15 cellular contexts compared by ENCODE assay signal in the genomic region with DNA sequence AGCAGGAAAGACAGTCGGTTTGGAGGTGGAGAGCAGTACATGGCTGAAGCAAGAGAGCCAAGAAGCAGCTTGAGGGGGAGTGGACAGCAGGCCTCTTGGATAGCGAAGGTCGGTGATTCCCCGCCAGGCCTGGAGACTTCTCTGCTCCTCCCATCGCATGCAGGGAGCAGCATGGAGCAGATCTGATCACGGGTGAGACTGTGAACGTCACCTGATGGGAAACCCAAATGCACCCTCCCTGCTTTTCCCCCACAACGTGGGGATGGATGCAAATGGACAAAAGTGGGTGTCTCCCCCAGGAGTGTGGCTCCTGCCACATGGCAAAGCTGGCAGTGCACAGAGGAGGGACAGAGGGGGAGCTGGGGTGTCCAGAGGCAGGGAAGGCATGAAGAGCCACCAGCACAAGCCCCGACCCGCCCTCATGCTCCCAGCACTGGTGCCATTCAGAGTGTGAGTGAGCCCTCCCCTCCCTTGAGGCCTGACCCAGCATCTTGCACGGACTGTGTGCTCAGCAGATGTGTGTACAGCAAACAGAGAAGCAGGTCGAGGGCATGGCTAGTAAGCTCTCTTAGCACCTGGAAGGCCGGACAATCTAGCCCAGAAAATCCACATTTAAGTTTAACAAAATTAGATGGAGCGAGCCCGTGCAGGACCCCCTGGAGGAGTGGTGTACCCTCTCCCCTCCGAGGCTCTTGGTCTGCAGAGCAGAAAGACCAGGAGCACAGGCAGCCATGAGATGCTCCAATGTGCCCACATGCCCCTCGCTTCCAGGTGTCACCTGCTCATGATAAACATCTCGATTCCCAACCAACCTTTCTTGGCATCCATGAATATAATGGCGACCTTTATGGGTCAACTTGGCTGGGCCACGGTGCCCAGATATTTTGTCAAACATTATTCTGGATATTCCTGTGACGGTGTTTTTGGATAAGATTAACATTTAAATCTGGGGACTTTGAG.
DNase-seq lines count a peak whose midpoint lies in the region; ATAC-seq and TF ChIP-seq lines count a peak whose summit lies in the region.
"Had no signal": no experiment of that assay in that cellular context is flagged by ENCODE, and none has a peak within 500 bp of the region (broad histone marks: within the 10 kb centered on the region; RNA-seq: fewer than 3 reads in every experiment).

No MANE protein-coding gene starts in this region.

- no peaks in the 10 kb centered on the region for H3K4me1 ChIP-seq in testis
- H3K4me1 ChIP-seq: BLaER1 had no signal

- H3K36me3 ChIP-seq in testis (ENCODE audit: low read depth, missing control alignments): no peaks in the 10 kb centered on the region
- H3K36me3 ChIP-seq: BLaER1 had no signal

- H3K27me3 Mint-ChIP-seq in endothelial cell (ENCODE audit: unreplicated experiment): peaks cover 7% of the 10 kb centered on the region

- 76% methylated on average over 17 to 21 of the region's 21 CpGs for WGBS in testis, 2 donors

- H3K27ac Mint-ChIP-seq in endothelial cell (ENCODE audit: unreplicated experiment): no peak overlapping the region
- H3K27ac Mint-ChIP-seq: HFFc6 had no signal

- no peak for ATAC-seq in Right ventricle myocardium inferior
- ATAC-seq in HG03469 (IDR thresholded peaks at IDR 0.05; ENCODE audit: unreplicated experiment): no peak

- H3K27me3 ChIP-seq in testis: no peaks in the 10 kb centered on the region
- H3K27me3 ChIP-seq: BLaER1 had no signal

- peaks cover 48% of the 10 kb centered on the region for H3K9me3 Mint-ChIP-seq in endothelial cell (ENCODE audit: unreplicated experiment)

- no peak for TF ChIP-seq POLR2A in testis (IDR thresholded peaks at IDR 0.05)

- no peaks in the 10 kb centered on the region for H3K4me1 Mint-ChIP-seq in endothelial cell (ENCODE audit: unreplicated experiment)
- H3K4me1 Mint-ChIP-seq: CD8-positive, alpha-beta memory T cell had no signal

- no peak overlapping the region for H3K27ac ChIP-seq in testis
- H3K27ac ChIP-seq: BLaER1, HL-60 had no signal

- TF ChIP-seq CTCF in endothelial cell (IDR thresholded peaks at IDR 0.05; ENCODE audit: unreplicated experiment) (no peak), testis (IDR thresholded peaks at IDR 0.05) (no peak)

- intact Hi-C loops in cardiac septum (cut with DNase I) (no loop called here), Right ventricle myocardium inferior (cut with DNase I) (no loop called here), testis (cut with DNase I; ENCODE audit: low total_unique reads) (no loop called here)

- peak; percentile 53 for DNase-seq in cardiac septum (ENCODE audit: low spot score)
- DNase-seq in Right ventricle myocardium inferior (ENCODE audit: missing footprints): no peak
- DNase-seq in endothelial cell (ENCODE audit: low spot score): no peak
- peak; percentile 29 for DNase-seq in testis
- DNase-seq in foreskin melanocyte: no peak
- DNase-seq in NCI-H2196 treated with DMSO at 0.1 percent for 48 hours (lab: John Stamatoyannopoulos, UW; ENCODE audit: unreplicated experiment): no peak
- DNase-seq: 8988T; AML-193; CD8-positive, alpha-beta memory T cell; DMS 273 treated with DMSO at 0.1 percent for 48 hours; HCEC 1CT; HFFc6 had no signal

- H3K9me3 ChIP-seq in testis: no peaks in the 10 kb centered on the region
- H3K9me3 ChIP-seq: BLaER1 had no signal

- H3K36me3 Mint-ChIP-seq in endothelial cell (ENCODE audit: low read depth, unreplicated experiment): peaks cover 20% of the 10 kb centered on the region

- H3K4me3 Mint-ChIP-seq in endothelial cell (ENCODE audit: unreplicated experiment): peak overlapping the region; percentile 47
- H3K4me3 Mint-ChIP-seq: CD8-positive, alpha-beta memory T cell; HFFc6 had no signal

- H3K4me3 ChIP-seq in testis: no peak overlapping the region
- H3K4me3 ChIP-seq: BLaER1 had no signal

Comparison
In these comparisons a context has a peak if more than half of its experiments do, and no peak if none do; other contexts are left out.
1. DNase-seq: peak in cardiac septum (single experiment) and testis (single experiment); none in Right ventricle myocardium inferior (single experiment), endothelial cell (single experiment), foreskin melanocyte (single experiment) and NCI-H2196 treated with DMSO at 0.1 percent for 48 hours (single experiment).